In the genomic region with DNA sequence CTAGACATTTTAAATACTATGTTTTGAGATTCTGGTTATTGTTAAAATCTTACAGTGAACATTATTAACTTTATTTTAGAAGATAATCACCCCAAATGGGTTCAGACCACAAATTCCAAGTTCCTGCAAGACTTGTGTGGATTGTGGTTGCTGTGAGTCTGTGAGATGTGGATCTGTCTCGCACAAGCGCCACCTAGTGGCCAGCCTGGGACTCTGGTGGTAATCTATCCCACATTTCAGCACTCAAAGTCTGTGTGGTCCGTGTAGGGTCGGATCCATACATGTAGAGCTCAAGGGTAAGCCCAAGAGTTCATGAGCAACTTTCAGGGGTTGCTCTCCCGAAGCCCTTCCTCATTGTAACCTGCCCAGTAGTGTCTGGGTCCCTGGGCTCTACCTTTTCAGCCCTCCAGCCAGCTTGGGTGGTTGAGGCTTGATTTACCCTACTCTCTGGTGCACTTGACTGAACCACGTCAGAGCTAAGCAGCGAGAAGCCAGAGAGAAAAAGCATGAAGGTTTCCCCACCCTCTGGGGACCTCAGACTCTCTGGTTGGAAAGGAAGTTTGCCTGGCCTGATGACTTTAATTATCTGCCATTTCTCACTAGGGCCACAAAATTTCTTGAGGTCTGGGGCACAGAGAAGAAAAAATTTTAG, we compare ENCODE assay signal across 8 cellular contexts.
DNase-seq lines count a peak whose midpoint lies in the region; ATAC-seq, FAIRE-seq and TF ChIP-seq lines count a peak whose summit lies in the region.
"Not testable (repeated sequence)": the region's sequence is repeated elsewhere in the genome, so short reads cannot be mapped to it uniquely, and the experiment has no call there.

No MANE protein-coding gene starts in this region.

- H3K36me3 Mint-ChIP-seq in CD8-positive, alpha-beta memory T cell; astrocyte (ENCODE audit: low read depth, unreplicated experiment): not testable (repeated sequence)

- CTCF ChIA-PET in CD8-positive, alpha-beta memory T cell (lab: Charles Lee): not testable (repeated sequence)

- not testable (repeated sequence) for H3K9me3 Mint-ChIP-seq in CD8-positive, alpha-beta memory T cell; astrocyte (ENCODE audit: unreplicated experiment)

- not testable (repeated sequence) for H3K36me3 ChIP-seq in CD8-positive, alpha-beta memory T cell (ENCODE audit: insufficient read depth, low read length); astrocyte (ENCODE audit: insufficient read depth, low read length); cardiac muscle cell; pancreas

- peak; percentile 44 to 81 (median 64) for DNase-seq in CD8-positive, alpha-beta memory T cell
- peak; percentile 69 to 73 for DNase-seq in activated CD4-positive, alpha-beta T cell treated with anti-CD3 and anti-CD28 coated beads, Interleukin-2, amount 50 U/mL, for 4 hours
- not testable (repeated sequence) for DNase-seq in astrocyte (ENCODE audit: low read depth); cardiac muscle cell (ENCODE audit: low read depth in 1 of 2, low spot score in 1 of 2)
- DNase-seq in pancreas: peak; percentile 47 to 95 (median 64)
- DNase-seq in stimulated activated CD8-positive, alpha-beta memory T cell treated with anti-CD3 and anti-CD28 coated beads, Interleukin-2, amount 100 ng/mL, for 1 hour (ENCODE audit: low read depth in 2 of 2): peak; percentile 21 to 52

- H2AFZ ChIP-seq in astrocyte (ENCODE audit: low read depth, low read length): not testable (repeated sequence)

- H3K27me3 Mint-ChIP-seq in CD8-positive, alpha-beta memory T cell; astrocyte (ENCODE audit: low read depth, unreplicated experiment): not testable (repeated sequence)

- H3K4me2 ChIP-seq in astrocyte (ENCODE audit: low read length): not testable (repeated sequence)

- H3K27ac ChIP-seq in CD8-positive, alpha-beta memory T cell (ENCODE audit: low read depth, low read length); astrocyte (ENCODE audit: low read depth, low read length); cardiac muscle cell; pancreas: not testable (repeated sequence)

- H3K9me3 ChIP-seq in CD8-positive, alpha-beta memory T cell (ENCODE audit: low read length); astrocyte (ENCODE audit: insufficient read depth, low read depth, low read length); cardiac muscle cell (ENCODE audit: low read depth); pancreas: not testable (repeated sequence)

- FAIRE-seq in astrocyte (lab: Jason Lieb, UNC): peak; percentile 84
- FAIRE-seq in pancreas (lab: Jason Lieb, UNC): not testable (repeated sequence)

- not testable (repeated sequence) for H3K27me3 ChIP-seq in CD8-positive, alpha-beta memory T cell (ENCODE audit: insufficient read depth, low read length, poor library complexity, severe bottlenecking); astrocyte (ENCODE audit: insufficient read depth, low read length); cardiac muscle cell; pancreas

- TF ChIP-seq CTCF in astrocyte (IDR thresholded peaks at IDR 0.05; ENCODE audit: insufficient read depth, low read depth, low read length): not testable (repeated sequence)
- TF ChIP-seq CTCF in cardiac muscle cell (IDR thresholded peaks at IDR 0.05; ENCODE audit: low read depth, low read length) (peak; percentile 25), pancreas (IDR thresholded peaks at IDR 0.05) (peak in 3 of 4 donors; percentile 21 to 43 (median 41))

- not testable (repeated sequence) for H3K27ac Mint-ChIP-seq in CD8-positive, alpha-beta memory T cell; astrocyte (ENCODE audit: unreplicated experiment)

- WGBS in pancreas, 2 donors: 0 to 2% methylated on average over 2 to 4 of the region's 7 CpGs

- not testable (repeated sequence) for H4K20me1 ChIP-seq in astrocyte (ENCODE audit: insufficient read depth, low read length)

- not testable (repeated sequence) for H3K4me3 ChIP-seq in CD8-positive, alpha-beta memory T cell (ENCODE audit: low read length); astrocyte (ENCODE audit: insufficient read depth, low read depth, low read length); cardiac muscle cell; pancreas

- intact Hi-C loops in pancreas (cut with DNase I): not testable (repeated sequence)

- POLR2A ChIA-PET in CD8-positive, alpha-beta memory T cell (lab: Charles Lee): not testable (repeated sequence)

- H3K4me1 Mint-ChIP-seq in CD8-positive, alpha-beta memory T cell; astrocyte (ENCODE audit: low read depth, unreplicated experiment): not testable (repeated sequence)

- H3K9ac ChIP-seq in astrocyte (ENCODE audit: low read length): not testable (repeated sequence)

- H3K79me2 ChIP-seq in astrocyte (ENCODE audit: insufficient read depth, low read length): not testable (repeated sequence)

- H3K4me3 Mint-ChIP-seq in CD8-positive, alpha-beta memory T cell; astrocyte (ENCODE audit: unreplicated experiment): not testable (repeated sequence)

- not testable (repeated sequence) for H3K4me1 ChIP-seq in CD8-positive, alpha-beta memory T cell (ENCODE audit: insufficient read depth, low read length); astrocyte (ENCODE audit: insufficient read depth, low read length); cardiac muscle cell (ENCODE audit: low read depth); pancreas

- ATAC-seq in GM21381 (IDR thresholded peaks at IDR 0.05; ENCODE audit: unreplicated experiment) (peak; percentile 69), HG03571 (IDR thresholded peaks at IDR 0.05; ENCODE audit: unreplicated experiment) (peak; percentile 62), pancreas (peak in 3 of 4 donors; percentile 94 to 96 (median 96))
